In genomic region chr9:89606049-89606481, GRCh38 we compare ENCODE assay signal across 8 cellular contexts. TPM values are rescaled to one million over a fixed set of nuclear protein-coding genes. Genes with fewer than 3 reads are reported as not detected.
DNase-seq lines count a peak whose midpoint lies in the region; ATAC-seq and TF ChIP-seq lines count a peak whose summit lies in the region.

No MANE protein-coding gene starts in this region.

- ATAC-seq in effector memory CD8-positive, alpha-beta T cell (replicated peaks), result peak; percentile 7
- ATAC-seq in HG03520 (IDR thresholded peaks at IDR 0.05; ENCODE audit: unreplicated experiment) (no peak), HG03025 (IDR thresholded peaks at IDR 0.05; ENCODE audit: low FRiP score, unreplicated experiment) (no peak)

- H3K4me1 Mint-ChIP-seq in activated CD4-positive, alpha-beta memory T cell treated with anti-CD3 and anti-CD28 coated beads, Interleukin-2, amount 10 ng/mL, durations not matched to agents 7 days and 5 days, result peaks cover 31% of the 10 kb centered on the region
- peaks cover 16 to 21% of the 10 kb centered on the region in 2 donors for H3K4me1 Mint-ChIP-seq in effector memory CD8-positive, alpha-beta T cell (ENCODE audit: low read depth in 2 of 2)

- H3K27me3 ChIP-seq in MG63 (0 out of 2 replicates have a peak, but pooled peaks cover 2% of the 10 kb centered on the region), liver (ENCODE audit: control insufficient read depth in 4 of 4, insufficient read depth in 4 of 4, low read length in 3 of 4) (no peaks in the 10 kb centered on the region)

- peak overlapping the region; percentile 82 for H3K27ac Mint-ChIP-seq in activated CD4-positive, alpha-beta memory T cell treated with anti-CD3 and anti-CD28 coated beads, Interleukin-2, amount 10 ng/mL, durations not matched to agents 7 days and 5 days
- peak overlapping the region in 1 of 2 donors; percentile 26 for H3K27ac Mint-ChIP-seq in effector memory CD8-positive, alpha-beta T cell

- TF ChIP-seq CTCF in liver (IDR thresholded peaks at IDR 0.05; ENCODE audit: low read depth, low read length, missing input control), result no peak

- no peaks in the 10 kb centered on the region for H3K36me3 ChIP-seq in MG63
- no peaks in the 10 kb centered on the region for H3K36me3 ChIP-seq in liver (ENCODE audit: control insufficient read depth in 4 of 4, insufficient read depth in 3 of 4, low read depth in 1 of 4, low read length in 3 of 4)

- H3K9me3 ChIP-seq in MG63 (no peaks in the 10 kb centered on the region), liver (ENCODE audit: control insufficient read depth in 4 of 4, low read length in 3 of 4) (no peaks in the 10 kb centered on the region)

- no peak for TF ChIP-seq RAD21 in liver (IDR thresholded peaks at IDR 0.05)

- 2% methylated on average over 36 of the region's 36 CpGs for WGBS in liver

- H3K27ac ChIP-seq in liver (ENCODE audit: low read depth in 1 of 2, low read length in 2 of 2), result peak overlapping the region; percentile 82 to 88

- DNase-seq in EH (ENCODE audit: low read depth) (peak; percentile 83), MG63 (peak; percentile 84)
- peak; percentile 57 for DNase-seq in activated CD4-positive, alpha-beta memory T cell treated with anti-CD3 and anti-CD28 coated beads, Interleukin-2, amount 10 ng/mL, durations not matched to agents 7 days and 5 days
- DNase-seq in effector memory CD8-positive, alpha-beta T cell, result no peak
- peak; percentile 28 for DNase-seq in stimulated activated CD4-positive, alpha-beta T cell treated with anti-CD3 and anti-CD28 coated beads, Interleukin-1b, Interleukin-23, amount 100 ng/mL, for 48 hours

- H3K9me3 Mint-ChIP-seq in activated CD4-positive, alpha-beta memory T cell treated with anti-CD3 and anti-CD28 coated beads, Interleukin-2, amount 10 ng/mL, durations not matched to agents 7 days and 5 days, result no peaks in the 10 kb centered on the region
- H3K9me3 Mint-ChIP-seq in effector memory CD8-positive, alpha-beta T cell, result no peaks in the 10 kb centered on the region

- H3K4me1 ChIP-seq in liver (ENCODE audit: control insufficient read depth in 4 of 4, insufficient read depth in 4 of 4, low read length in 3 of 4), result peaks cover 0 to 34% (median 18%) of the 10 kb centered on the region in 4 donors

- H3K27me3 Mint-ChIP-seq in activated CD4-positive, alpha-beta memory T cell treated with anti-CD3 and anti-CD28 coated beads, Interleukin-2, amount 10 ng/mL, durations not matched to agents 7 days and 5 days, result peaks cover 15% of the 10 kb centered on the region
- H3K27me3 Mint-ChIP-seq in effector memory CD8-positive, alpha-beta T cell, result peaks cover 29 to 51% of the 10 kb centered on the region in 2 donors

- H3K4me3 ChIP-seq in MG63 (no peak overlapping the region), liver (ENCODE audit: low read depth in 1 of 3, low read length in 3 of 3) (peak overlapping the region; percentile 79 to 95 (median 87))

- POLR2A ChIA-PET in activated CD4-positive, alpha-beta memory T cell treated with anti-CD3 and anti-CD28 coated beads, Interleukin-2, amount 10 ng/mL, durations not matched to agents 7 days and 5 days (lab: Charles Lee), result interaction anchor here (0.8 to 3.7 kb wide), 7 partner anchors 51 to 318 kb away, joined by 3 to 30 read pairs (median 9); no protein-coding TSS in a partner anchor

- peaks cover 27% of the 10 kb centered on the region for H3K36me3 Mint-ChIP-seq in activated CD4-positive, alpha-beta memory T cell treated with anti-CD3 and anti-CD28 coated beads, Interleukin-2, amount 10 ng/mL, durations not matched to agents 7 days and 5 days (ENCODE audit: low read depth)
- H3K36me3 Mint-ChIP-seq in effector memory CD8-positive, alpha-beta T cell (ENCODE audit: insufficient read depth), result peaks cover 17% of the 10 kb centered on the region

- H3K4me3 Mint-ChIP-seq in activated CD4-positive, alpha-beta memory T cell treated with anti-CD3 and anti-CD28 coated beads, Interleukin-2, amount 10 ng/mL, durations not matched to agents 7 days and 5 days, result peak overlapping the region; percentile 89
- H3K4me3 Mint-ChIP-seq in effector memory CD8-positive, alpha-beta T cell, result peak overlapping the region; percentile 80 to 89

- H3K9ac ChIP-seq in liver (ENCODE audit: low read depth in 1 of 2, low read length in 2 of 2), result peak overlapping the region; percentile 79 to 85

- CTCF ChIA-PET in activated CD4-positive, alpha-beta memory T cell treated with anti-CD3 and anti-CD28 coated beads, Interleukin-2, amount 10 ng/mL, durations not matched to agents 7 days and 5 days (lab: Charles Lee), result interaction anchor here (1.3 to 11.9 kb wide), 2 partner anchors 8 to 495 kb away, joined by 3 to 235 read pairs; no protein-coding TSS in a partner anchor

TF ChIP-seq in liver, 16 proteins besides CTCF, POLR2A, EP300 and RAD21:
- TF ChIP-seq NR2F2 (IDR thresholded peaks at IDR 0.05), result no peak
- peak; percentile 10 for TF ChIP-seq TAF1 (conservative IDR thresholded peaks at IDR 0.05)
- peak; percentile 45 to 47 for TF ChIP-seq HNF4A (conservative IDR thresholded peaks at IDR 0.05)

RNA-seq across cellular contexts. Expression of gene GADD45G, which starts 1.3 kb away (rescaled TPM):
- 3.5 TPM in 1 of 2 replicates, not detected in the other for total RNA-seq in MG63 (2014; rRNA removed; shearing (Covaris generic); ENCODE audit: low replicate concordance)
- total RNA-seq in activated CD4-positive, alpha-beta memory T cell treated with anti-CD3 and anti-CD28 coated beads, Interleukin-2, amount 10 ng/mL, durations not matched to agents 7 days and 5 days, result 10 to 100 TPM; 40.0 to 40.4 TPM
- 10 to 100 TPM in 1 of 2 donors, 1 to 10 TPM in 1; 5.5 to 20.7 TPM for total RNA-seq in liver
- 100 to 1,000 TPM in 1 of 2 donors, 10 to 100 TPM in 1; 66.0 to 106 TPM for polyA plus RNA-seq in liver

Comparison
In these comparisons a context has a peak if more than half of its experiments do, and no peak if none do; other contexts are left out.
1. DNase-seq: peak in EH (single experiment), MG63 (single experiment), activated CD4-positive, alpha-beta memory T cell treated with anti-CD3 and anti-CD28 coated beads, Interleukin-2, amount 10 ng/mL, durations not matched to agents 7 days and 5 days (single experiment) and stimulated activated CD4-positive, alpha-beta T cell treated with anti-CD3 and anti-CD28 coated beads, Interleukin-1b, Interleukin-23, amount 100 ng/mL, for 48 hours (single experiment); none in effector memory CD8-positive, alpha-beta T cell (0 of 3).